21 cellular contexts compared by ENCODE assay signal in genomic region chr4:90187148-90187884, GRCh38.
A peak's percentile ranks its signal among the peaks of the same experiment; 100 is the strongest.
DNase-seq lines count a peak whose midpoint lies in the region; ATAC-seq, FAIRE-seq and TF ChIP-seq lines count a peak whose summit lies in the region.
"Had no signal": no experiment of that assay in that cellular context is flagged by ENCODE, and none has a peak within 500 bp of the region (broad histone marks: within the 10 kb centered on the region; RNA-seq: fewer than 3 reads in every experiment).

No MANE protein-coding gene starts in this region.

- no peak overlapping the region for H3K4me3 Mint-ChIP-seq in GM23338
- no peak overlapping the region for H3K4me3 Mint-ChIP-seq in T-cell
- no peak overlapping the region for H3K4me3 Mint-ChIP-seq in stimulated activated naive CD8-positive, alpha-beta T cell treated with anti-CD3 and anti-CD28 coated beads, Interleukin-15, amount 100 ng/mL, for 72 hours
- H3K4me3 Mint-ChIP-seq: activated naive CD8-positive, alpha-beta T cell treated with anti-CD3 and anti-CD28 coated beads, Interleukin-2, amount 10 ng/mL, durations not matched to agents 7 days and 5 days; activated T-helper 17 cell treated with anti-CD3 and anti-CD28 coated beads, Interleukin-2, amount 50 U/mL, for 72 hours; CD4-positive, alpha-beta T cell; naive B cell had no signal

- no peak overlapping the region for H3K27ac ChIP-seq in GM23338 (ENCODE audit: low read depth)
- H3K27ac ChIP-seq: breast epithelium, ovary, uterus had no signal

- H3K27me3 Mint-ChIP-seq in GM23338 (ENCODE audit: insufficient read depth, low read depth, poor library complexity) (no peaks in the 10 kb centered on the region), T-cell (peaks cover 0 to 6% of the 10 kb centered on the region in 2 donors)
- H3K27me3 Mint-ChIP-seq in stimulated activated naive CD8-positive, alpha-beta T cell treated with anti-CD3 and anti-CD28 coated beads, Interleukin-15, amount 100 ng/mL, for 72 hours: no peaks in the 10 kb centered on the region
- H3K27me3 Mint-ChIP-seq: activated naive CD8-positive, alpha-beta T cell treated with anti-CD3 and anti-CD28 coated beads, Interleukin-2, amount 10 ng/mL, durations not matched to agents 7 days and 5 days; naive B cell had no signal

- CTCF ChIA-PET in T-cell (lab: Charles Lee): no interaction called here

- no peaks in the 10 kb centered on the region for H3K9me3 Mint-ChIP-seq in GM23338
- no peaks in the 10 kb centered on the region for H3K9me3 Mint-ChIP-seq in T-cell
- H3K9me3 Mint-ChIP-seq in stimulated activated naive CD8-positive, alpha-beta T cell treated with anti-CD3 and anti-CD28 coated beads, Interleukin-15, amount 100 ng/mL, for 72 hours: no peaks in the 10 kb centered on the region
- H3K9me3 Mint-ChIP-seq: activated naive CD8-positive, alpha-beta T cell treated with anti-CD3 and anti-CD28 coated beads, Interleukin-2, amount 10 ng/mL, durations not matched to agents 7 days and 5 days; activated T-helper 17 cell treated with anti-CD3 and anti-CD28 coated beads, Interleukin-2, amount 50 U/mL, for 72 hours; CD4-positive, alpha-beta T cell had no signal

- H2AFZ ChIP-seq in GM23338: no peak overlapping the region

- peak; percentile 67 for FAIRE-seq in D721Med (lab: Jason Lieb, UNC)
- FAIRE-seq: keratinocyte had no signal

- H3F3A ChIP-seq in GM23338 (replicated peaks; ENCODE audit: low read depth): no peaks in the 10 kb centered on the region

- no peaks in the 10 kb centered on the region for H3K9me2 ChIP-seq in GM23338 (ENCODE audit: insufficient read depth)

- no peaks in the 10 kb centered on the region for H3K79me2 ChIP-seq in GM23338 (replicated peaks; ENCODE audit: insufficient read depth)

- H3K4me1 ChIP-seq in GM23338 (ENCODE audit: insufficient read depth): peaks cover 19% of the 10 kb centered on the region
- H3K4me1 ChIP-seq: breast epithelium, uterus had no signal

- ATAC-seq in GM23338 (no peak), T-cell (replicated peaks in 1 of 4) (no peak), HG03097 (IDR thresholded peaks at IDR 0.05; ENCODE audit: low FRiP score, unreplicated experiment) (no peak)
- no peak for ATAC-seq in stimulated activated naive CD8-positive, alpha-beta T cell treated with anti-CD3 and anti-CD28 coated beads, Interleukin-15, amount 100 ng/mL, for 72 hours
- ATAC-seq: activated T-helper 17 cell treated with anti-CD3 and anti-CD28 coated beads, Interleukin-2, amount 50 U/mL, for 72 hours; Panc1 had no signal

- H3K4me1 Mint-ChIP-seq in GM23338 (peaks cover 25% of the 10 kb centered on the region), T-cell (no peaks in the 10 kb centered on the region)
- H3K4me1 Mint-ChIP-seq in stimulated activated naive CD8-positive, alpha-beta T cell treated with anti-CD3 and anti-CD28 coated beads, Interleukin-15, amount 100 ng/mL, for 72 hours: no peaks in the 10 kb centered on the region
- H3K4me1 Mint-ChIP-seq: activated naive CD8-positive, alpha-beta T cell treated with anti-CD3 and anti-CD28 coated beads, Interleukin-2, amount 10 ng/mL, durations not matched to agents 7 days and 5 days; activated T-helper 17 cell treated with anti-CD3 and anti-CD28 coated beads, Interleukin-2, amount 50 U/mL, for 72 hours had no signal

- H3K4me3 ChIP-seq in GM23338: no peak overlapping the region
- H3K4me3 ChIP-seq: breast epithelium, ovary, uterus had no signal

- H3K4me2 ChIP-seq in GM23338: no peak overlapping the region

- TF ChIP-seq CTCF in D721Med (IDR thresholded peaks at IDR 0.05; ENCODE audit: insufficient read depth, missing control alignments): no peak
- no peak for TF ChIP-seq CTCF in GM23338 (conservative IDR thresholded peaks at IDR 0.05; ENCODE audit: low read depth in 2 of 2)

- peak overlapping the region; percentile 15; the same call in 1 of the 2 replicates for H3K27ac Mint-ChIP-seq in GM23338
- H3K27ac Mint-ChIP-seq in T-cell: no peak overlapping the region
- H3K27ac Mint-ChIP-seq in stimulated activated naive CD8-positive, alpha-beta T cell treated with anti-CD3 and anti-CD28 coated beads, Interleukin-15, amount 100 ng/mL, for 72 hours: no peak overlapping the region
- H3K27ac Mint-ChIP-seq: activated naive CD8-positive, alpha-beta T cell treated with anti-CD3 and anti-CD28 coated beads, Interleukin-2, amount 10 ng/mL, durations not matched to agents 7 days and 5 days; activated T-helper 17 cell treated with anti-CD3 and anti-CD28 coated beads, Interleukin-2, amount 50 U/mL, for 72 hours; CD4-positive, alpha-beta T cell had no signal

- no peaks in the 10 kb centered on the region for H4K20me1 ChIP-seq in GM23338 (replicated peaks; ENCODE audit: insufficient read depth)

- H3K36me3 Mint-ChIP-seq in GM23338 (ENCODE audit: low read depth) (no peaks in the 10 kb centered on the region), T-cell (no peaks in the 10 kb centered on the region)
- H3K36me3 Mint-ChIP-seq: activated naive CD8-positive, alpha-beta T cell treated with anti-CD3 and anti-CD28 coated beads, Interleukin-2, amount 10 ng/mL, durations not matched to agents 7 days and 5 days; naive B cell had no signal

- POLR2A ChIA-PET in T-cell (lab: Charles Lee): interaction anchor here (0.6 kb wide), 2 partner anchors 37 to 464 kb away, joined by 3 to 6 read pairs; no protein-coding TSS in a partner anchor

- no peaks in the 10 kb centered on the region for H3K27me3 ChIP-seq in GM23338 (ENCODE audit: insufficient read depth)
- H3K27me3 ChIP-seq: breast epithelium, ovary, uterus had no signal

- no peaks in the 10 kb centered on the region for H3K36me3 ChIP-seq in GM23338 (ENCODE audit: insufficient read depth)
- H3K36me3 ChIP-seq: breast epithelium, ovary had no signal

- no peak for DNase-seq in D721Med (ENCODE audit: insufficient read length, low spot score)
- DNase-seq in GM23338 (ENCODE audit: low spot score): no peak
- DNase-seq in NCI-H1694 (lab: John Stamatoyannopoulos, UW): peak; percentile 31
- peak; percentile 9 to 30 for DNase-seq in NCI-H526 (lab: John Stamatoyannopoulos, UW)
- no peak for DNase-seq in T-cell
- DNase-seq in NCI-H2227 (lab: John Stamatoyannopoulos, UW; ENCODE audit: unreplicated experiment): no peak
- no peak for DNase-seq in stimulated activated naive CD8-positive, alpha-beta T cell treated with anti-CD3 and anti-CD28 coated beads, Interleukin-15, amount 100 ng/mL, for 72 hours
- DNase-seq: activated naive CD8-positive, alpha-beta T cell treated with anti-CD3 and anti-CD28 coated beads, Interleukin-2, amount 10 ng/mL, durations not matched to agents 7 days and 5 days; CD4-positive, alpha-beta T cell; dermis blood vessel endothelial cell; hypothalamus; naive B cell; ovary; stimulated activated CD4-positive, alpha-beta T cell treated with anti-CD3 and anti-CD28 coated beads, Interleukin-2, amount 100 ng/mL, for 24 hours; T-helper 9 cell; uterus had no signal

Comparison
In these comparisons a context has a peak if more than half of its experiments do, and no peak if none do; other contexts are left out.
1. DNase-seq: peak in NCI-H1694 (single experiment) and NCI-H526 (2 of 2); none in D721Med (single experiment), GM23338 (single experiment), T-cell (0 of 34), NCI-H2227 (single experiment) and stimulated activated naive CD8-positive, alpha-beta T cell treated with anti-CD3 and anti-CD28 coated beads, Interleukin-15, amount 100 ng/mL, for 72 hours (0 of 2).